In genomic region chr4:37924946-37925345, GRCh38 we compare ENCODE assay signal across 2 cellular contexts.
TF ChIP-seq lines count a peak whose summit lies in the region.

No MANE protein-coding gene starts in this region.

TF ChIP-seq in IMR-90, 13 proteins besides CTCF, POLR2A, EP300 and RAD21:
- TF ChIP-seq BHLHE40 (IDR thresholded peaks at IDR 0.05; ENCODE audit: low read depth, low read length) (no peak), CHD1 (IDR thresholded peaks at IDR 0.05; ENCODE audit: low read depth, low read length) (no peak), RCOR1 (IDR thresholded peaks at IDR 0.05; ENCODE audit: insufficient replicate concordance, low read length) (no peak), RFX5 (IDR thresholded peaks at IDR 0.05; ENCODE audit: low read depth, low read length) (no peak), MAFK (IDR thresholded peaks at IDR 0.05; ENCODE audit: low read depth, low read length) (no peak), NFE2L2 (IDR thresholded peaks at IDR 0.05; ENCODE audit: low read depth, low read length) (no peak), MXI1 (IDR thresholded peaks at IDR 0.05; ENCODE audit: borderline replicate concordance, low read depth, low read length) (no peak), SMC3 (IDR thresholded peaks at IDR 0.05; ENCODE audit: low read depth, low read length) (no peak), MAZ (IDR thresholded peaks at IDR 0.05; ENCODE audit: borderline replicate concordance, low read depth, low read length) (no peak), CEBPB (IDR thresholded peaks at IDR 0.05; ENCODE audit: low read depth, low read length) (no peak), FOS (IDR thresholded peaks at IDR 0.05; ENCODE audit: low read depth, low read length) (no peak), ELK1 (IDR thresholded peaks at IDR 0.05; ENCODE audit: borderline replicate concordance, low read depth, low read length) (no peak), USF2 (IDR thresholded peaks at IDR 0.05; ENCODE audit: low read depth, low read length) (no peak)

TF ChIP-seq in H1, 55 proteins besides CTCF, POLR2A, EP300 and RAD21:
- TF ChIP-seq SIX5 (IDR thresholded peaks at IDR 0.05; ENCODE audit: low read depth, low read length): no peak
- no peak for TF ChIP-seq BACH1 (IDR thresholded peaks at IDR 0.05; ENCODE audit: low read length)
- TF ChIP-seq ZNF274 (IDR thresholded peaks at IDR 0.05; ENCODE audit: borderline replicate concordance, extremely low read depth, low read length): no peak
TF ChIP-seq in H1: peak in this region for 0.
